Comparison of ENCODE assay signal across 7 cellular contexts in the genomic region with DNA sequence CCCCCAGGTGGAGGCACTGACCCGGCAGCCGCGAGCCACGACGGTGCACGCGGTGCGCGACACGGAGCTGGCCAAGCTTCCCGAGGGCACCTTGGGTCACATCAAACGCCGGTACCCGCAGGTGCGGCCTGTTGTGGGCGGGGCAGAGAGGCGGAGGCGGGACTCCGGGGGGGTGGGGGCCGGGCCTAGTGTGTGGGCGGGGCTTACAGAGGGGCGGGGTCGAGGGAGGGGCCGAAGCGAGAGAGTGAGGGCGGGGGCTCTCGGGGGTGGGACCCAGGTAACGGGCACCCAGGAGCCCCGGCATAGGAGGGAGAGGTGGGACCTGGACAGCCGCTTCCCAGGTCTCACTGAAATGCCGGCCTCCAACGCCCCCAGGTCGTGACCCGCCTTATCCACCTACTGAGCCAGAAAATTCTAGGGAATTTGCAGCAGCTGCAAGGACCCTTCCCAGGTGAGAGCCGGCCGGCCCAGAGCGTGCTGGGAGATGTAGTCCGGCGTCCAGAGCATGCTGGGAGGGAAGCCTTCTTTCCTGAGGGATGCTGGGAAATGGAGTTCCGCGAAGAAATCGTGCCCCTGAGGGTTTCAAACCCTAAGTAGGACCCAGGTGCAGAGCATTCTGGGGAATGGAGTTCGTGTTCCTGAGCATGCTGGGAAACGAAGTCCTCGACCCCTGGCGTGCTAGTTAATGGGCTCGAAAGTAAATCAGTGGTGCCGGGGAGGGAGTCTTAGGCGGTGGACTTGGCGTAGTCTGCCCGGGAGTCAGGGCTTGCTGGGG.
DNase-seq lines count a peak whose midpoint lies in the region; ATAC-seq lines count a peak whose summit lies in the region.

No MANE protein-coding gene starts in this region.

- DNase-seq in GM19240 (ENCODE audit: insufficient read length, low spot score): peak; percentile 80
- peak; percentile 75 to 86 for DNase-seq in NCI-H524 (lab: John Stamatoyannopoulos, UW)
- DNase-seq in central memory CD4-positive, alpha-beta T cell: peak; percentile 20
- peak; percentile 65 for DNase-seq in iris pigment epithelial cell (ENCODE audit: low read depth)
- DNase-seq in stimulated activated CD4-positive, alpha-beta T cell treated with anti-CD3 and anti-CD28 coated beads, Interleukin-1b, Interleukin-23, amount 100 ng/mL, for 48 hours: peak; percentile 61
- DNase-seq in NCI-H510A treated with DMSO at 0.1 percent for 48 hours (lab: John Stamatoyannopoulos, UW): no peak

- no peak for ATAC-seq in HG02763 (IDR thresholded peaks at IDR 0.05; ENCODE audit: unreplicated experiment)
